ENCODE assay signal across 8 cellular contexts in the genomic region with DNA sequence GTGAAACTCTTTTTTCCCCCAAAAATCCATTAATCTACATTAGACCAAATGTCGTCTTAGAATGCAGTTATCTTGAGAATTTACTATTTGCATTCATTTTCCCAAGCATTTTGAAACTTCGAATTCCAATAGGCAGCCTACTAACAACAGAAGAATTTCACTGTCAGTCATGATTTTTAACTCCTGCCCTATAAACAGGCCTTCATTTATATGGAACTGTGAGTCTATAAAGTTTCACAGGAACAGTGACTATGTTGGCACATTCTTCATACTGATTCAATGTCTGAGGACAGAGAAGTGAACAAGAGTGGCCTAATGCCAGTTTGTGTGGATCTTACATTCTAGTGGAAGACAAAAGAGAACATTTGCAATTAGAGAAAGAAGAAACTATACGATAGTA.
"Had no signal": no experiment of that assay in that cellular context is flagged by ENCODE, and none has a peak within 500 bp of the region (broad histone marks: within the 10 kb centered on the region; RNA-seq: fewer than 3 reads in every experiment).

No MANE protein-coding gene starts in this region.

- DNase-seq: GOT3, H7, HFFc6, KBM-7 had no signal

- H3K4me1 Mint-ChIP-seq: IgD-negative memory B cell had no signal

- H3K4me1 ChIP-seq: HAP-1 had no signal

- ATAC-seq: HCT116, HepG2 had no signal

- H3K36me3 ChIP-seq: HAP-1 had no signal

- H3K4me3 ChIP-seq: HAP-1 had no signal

- H3K27ac Mint-ChIP-seq: HFFc6, IgD-negative memory B cell had no signal

- H3K4me3 Mint-ChIP-seq: HFFc6, IgD-negative memory B cell had no signal

- H3K36me3 Mint-ChIP-seq: IgD-negative memory B cell had no signal

- H3K9me3 ChIP-seq: HAP-1 had no signal

- FAIRE-seq: HepG2 had no signal

- H3K27me3 Mint-ChIP-seq: IgD-negative memory B cell had no signal
